1 cellular context compared by ENCODE assay signal in the genomic region with DNA sequence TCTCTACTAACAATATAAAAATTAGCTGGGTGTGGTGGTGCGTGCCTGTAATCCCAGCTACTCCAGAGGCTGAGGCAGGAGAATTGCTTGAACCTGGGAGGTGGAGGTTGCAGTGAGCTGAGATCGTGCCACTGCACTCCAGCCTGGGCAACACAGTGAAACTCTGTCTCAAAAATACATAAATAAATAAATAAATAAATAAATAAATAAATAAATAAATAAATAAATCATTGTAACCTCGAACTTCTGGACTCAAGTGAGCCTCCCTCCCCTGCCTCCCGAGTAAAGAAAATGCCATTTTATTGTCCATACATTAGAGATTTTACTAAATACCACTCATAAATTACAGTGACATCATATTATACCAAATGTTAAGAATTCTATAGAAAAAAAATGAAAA. TPM values are rescaled to one million over a fixed set of nuclear protein-coding genes. Genes with fewer than 3 reads are reported as not detected.
"Had no signal": no experiment of that assay in that cellular context is flagged by ENCODE, and none has a peak within 500 bp of the region (broad histone marks: within the 10 kb centered on the region; RNA-seq: fewer than 3 reads in every experiment).

No MANE protein-coding gene starts in this region.

RNA-seq across cellular contexts. Expression of a gene that starts 7.6 kb away (rescaled TPM):
- polyA plus RNA-seq: IgD-negative memory B cell had no signal
